Comparison of ENCODE assay signal across 18 cellular contexts in the genomic region with DNA sequence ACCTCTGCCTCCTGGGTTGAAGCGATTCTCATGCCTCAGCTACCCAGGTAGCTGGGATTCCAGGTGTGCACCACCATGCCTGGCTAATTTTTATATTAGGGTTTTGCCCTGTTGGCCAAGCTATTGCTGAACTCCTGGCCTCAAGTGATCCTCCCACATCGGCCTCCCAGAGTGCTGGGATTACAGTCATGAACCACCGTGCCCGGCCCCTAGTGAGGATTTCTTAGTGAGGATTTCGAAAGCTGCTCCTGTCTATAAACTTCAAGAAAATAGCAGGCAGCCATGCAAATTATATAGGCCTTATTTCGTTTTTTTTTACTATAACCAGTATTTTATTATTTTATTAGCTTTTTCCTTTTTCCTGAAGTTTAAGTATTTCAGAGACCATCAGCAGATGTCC.
"Had no signal": no experiment of that assay in that cellular context is flagged by ENCODE, and none has a peak within 500 bp of the region (broad histone marks: within the 10 kb centered on the region; RNA-seq: fewer than 3 reads in every experiment).

No MANE protein-coding gene starts in this region.

- H3K27ac Mint-ChIP-seq: activated naive CD4-positive, alpha-beta T cell treated with anti-CD3 and anti-CD28 coated beads for 36 hours; activated naive CD8-positive, alpha-beta T cell treated with anti-CD3 and anti-CD28 coated beads, Interleukin-2, amount 10 ng/mL, durations not matched to agents 7 days and 5 days; memory B cell had no signal

- H3K27me3 ChIP-seq: tibial artery, uterus had no signal

- H3K9me3 Mint-ChIP-seq: activated naive CD4-positive, alpha-beta T cell treated with anti-CD3 and anti-CD28 coated beads for 36 hours; activated naive CD8-positive, alpha-beta T cell treated with anti-CD3 and anti-CD28 coated beads, Interleukin-2, amount 10 ng/mL, durations not matched to agents 7 days and 5 days; memory B cell; WTC11 had no signal

- H3K9me3 ChIP-seq: mucosa of descending colon, prostate gland, tibial artery, uterus had no signal

- H3K4me1 ChIP-seq: prostate gland had no signal

- DNase-seq: activated CD4-positive, alpha-beta T cell treated with anti-CD3 and anti-CD28 coated beads, Interleukin-2, amount 50 U/mL, for 4 hours; activated naive CD4-positive, alpha-beta T cell treated with anti-CD3 and anti-CD28 coated beads for 36 hours; activated naive CD8-positive, alpha-beta T cell treated with anti-CD3 and anti-CD28 coated beads, Interleukin-2, amount 10 ng/mL, durations not matched to agents 7 days and 5 days; activated T-cell treated with anti-CD3 and anti-CD28 coated beads, Interleukin-2, amount 50 U/mL, for 48 hours; cerebellar nuclear complex; effector CD8-positive, alpha-beta T cell; foreskin melanocyte; glutamatergic neuron; hippocampal formation; mucosa of descending colon; stimulated activated CD4-positive, alpha-beta T cell treated with anti-CD3 and anti-CD28 coated beads, Interleukin-4, amount 100 ng/mL, for 24 hours; stimulated activated naive CD8-positive, alpha-beta T cell treated with anti-CD3 and anti-CD28 coated beads, Interleukin-15, Interleukin-2, amounts not matched to agents 100 U/mL and 50 U/mL, for 24 hours; T-helper 1 cell; tibial artery; uterus had no signal

- H3K4me3 ChIP-seq: mucosa of descending colon, prostate gland, tibial artery, uterus had no signal

- H3K4me3 Mint-ChIP-seq: activated naive CD4-positive, alpha-beta T cell treated with anti-CD3 and anti-CD28 coated beads for 36 hours; activated naive CD8-positive, alpha-beta T cell treated with anti-CD3 and anti-CD28 coated beads, Interleukin-2, amount 10 ng/mL, durations not matched to agents 7 days and 5 days; memory B cell; WTC11 had no signal

- H3K27me3 Mint-ChIP-seq: memory B cell had no signal

- H3K36me3 ChIP-seq: prostate gland, uterus had no signal

- H3K36me3 Mint-ChIP-seq: activated naive CD8-positive, alpha-beta T cell treated with anti-CD3 and anti-CD28 coated beads, Interleukin-2, amount 10 ng/mL, durations not matched to agents 7 days and 5 days had no signal

- H3K27ac ChIP-seq: prostate gland, tibial artery had no signal
